8 cellular contexts compared by ENCODE assay signal in genomic region chr1:181424786-181425403, GRCh38. TPM values are rescaled to one million over a fixed set of nuclear protein-coding genes. Genes with fewer than 3 reads are reported as not detected.
DNase-seq lines count a peak whose midpoint lies in the region; ATAC-seq and TF ChIP-seq lines count a peak whose summit lies in the region.

No MANE protein-coding gene starts in this region.

- no peaks in the 10 kb centered on the region for H3K36me3 ChIP-seq in left lung

- peak; percentile 91 for TF ChIP-seq CTCF in choroid plexus epithelial cell (conservative IDR thresholded peaks at IDR 0.05; ENCODE audit: low read depth, low read length)
- peak; percentile 94 to 98 for TF ChIP-seq CTCF in left lung (IDR thresholded peaks at IDR 0.05)

- ATAC-seq in HG02943 (IDR thresholded peaks at IDR 0.05; ENCODE audit: low read depth, unreplicated experiment) (peak; percentile 57), left lung (peak; percentile 91), HG03460 (IDR thresholded peaks at IDR 0.05; ENCODE audit: unreplicated experiment) (no peak)
- ATAC-seq in activated CD4-positive, alpha-beta T cell treated with anti-CD3 and anti-CD28 coated beads for 36 hours: peak; percentile 63

- no peaks in the 10 kb centered on the region for H3K36me3 Mint-ChIP-seq in activated CD4-positive, alpha-beta T cell treated with anti-CD3 and anti-CD28 coated beads for 36 hours (ENCODE audit: low read depth)

- H3K9me3 Mint-ChIP-seq in activated CD4-positive, alpha-beta T cell treated with anti-CD3 and anti-CD28 coated beads for 36 hours (ENCODE audit: low read depth): no peaks in the 10 kb centered on the region

- H3K9me3 ChIP-seq in left lung: no peaks in the 10 kb centered on the region

- CTCF ChIA-PET in activated CD4-positive, alpha-beta T cell treated with anti-CD3 and anti-CD28 coated beads for 36 hours (lab: Charles Lee): interaction anchor here (0.6 to 2.3 kb wide), 28 partner anchors 8 to 646 kb away, joined by 3 to 49 read pairs (median 4); no protein-coding TSS in a partner anchor

- peak; percentile 62 for DNase-seq in DMS153 (lab: John Stamatoyannopoulos, UW)
- DNase-seq in NCI-H446 (lab: John Stamatoyannopoulos, UW): peak; percentile 86 to 94
- peak; percentile 88 for DNase-seq in activated CD4-positive, alpha-beta T cell treated with anti-CD3 and anti-CD28 coated beads for 36 hours
- DNase-seq in choroid plexus epithelial cell (ENCODE audit: low read depth): peak; percentile 74
- DNase-seq in left lung: peak; percentile 50 to 58
- DNase-seq in stimulated activated CD4-positive, alpha-beta T cell treated with anti-CD3 and anti-CD28 coated beads, TNF-alpha, amount 100 ng/mL, for 24 hours (ENCODE audit: low read depth in 3 of 3): peak; percentile 60 to 76 (median 72)

- H3K4me3 ChIP-seq in choroid plexus epithelial cell (ENCODE audit: low read depth, low read length): no peak overlapping the region
- H3K4me3 ChIP-seq in left lung: no peak overlapping the region

- H3K4me3 Mint-ChIP-seq in activated CD4-positive, alpha-beta T cell treated with anti-CD3 and anti-CD28 coated beads for 36 hours: peak overlapping the region; percentile 43

- intact Hi-C loops in activated CD4-positive, alpha-beta T cell treated with anti-CD3 and anti-CD28 coated beads for 36 hours (cut with DNase I, micrococcal nuclease): loop anchor here (1.0 to 10.0 kb wide), 4 partner anchors 100 to 910 kb away; no protein-coding TSS in a partner anchor
- intact Hi-C loops in left lung (cut with DNase I): no loop called here

- POLR2A ChIA-PET in activated CD4-positive, alpha-beta T cell treated with anti-CD3 and anti-CD28 coated beads for 36 hours (lab: Charles Lee): no interaction called here

- H3K27me3 ChIP-seq in left lung: peaks cover 6 to 32% of the 10 kb centered on the region in 2 donors

- peaks cover 12% of the 10 kb centered on the region for H3K4me1 Mint-ChIP-seq in activated CD4-positive, alpha-beta T cell treated with anti-CD3 and anti-CD28 coated beads for 36 hours

- peaks cover 28% of the 10 kb centered on the region for H3K27me3 Mint-ChIP-seq in activated CD4-positive, alpha-beta T cell treated with anti-CD3 and anti-CD28 coated beads for 36 hours

- H3K27ac ChIP-seq in left lung: no peak overlapping the region

- H3K4me1 ChIP-seq in left lung: no peaks in the 10 kb centered on the region

- peak overlapping the region; percentile 18 for H3K27ac Mint-ChIP-seq in activated CD4-positive, alpha-beta T cell treated with anti-CD3 and anti-CD28 coated beads for 36 hours

RNA-seq across cellular contexts. Expression of gene CACNA1E, which starts 58.4 kb away (rescaled TPM):
- total RNA-seq in activated CD4-positive, alpha-beta T cell treated with anti-CD3 and anti-CD28 coated beads for 36 hours: not detected
- 1 to 10 TPM in 1 of 2 donors, not detected in 1; 1.2 TPM for total RNA-seq in left lung

Comparison
In these comparisons a context has a peak if more than half of its experiments do, and no peak if none do; other contexts are left out.
1. intact Hi-C loops: an anchor here in activated CD4-positive, alpha-beta T cell treated with anti-CD3 and anti-CD28 coated beads for 36 hours (1.0 to 10.0 kb wide); none called in left lung.